ENCODE assay signal across 1 cellular context in the genomic region with DNA sequence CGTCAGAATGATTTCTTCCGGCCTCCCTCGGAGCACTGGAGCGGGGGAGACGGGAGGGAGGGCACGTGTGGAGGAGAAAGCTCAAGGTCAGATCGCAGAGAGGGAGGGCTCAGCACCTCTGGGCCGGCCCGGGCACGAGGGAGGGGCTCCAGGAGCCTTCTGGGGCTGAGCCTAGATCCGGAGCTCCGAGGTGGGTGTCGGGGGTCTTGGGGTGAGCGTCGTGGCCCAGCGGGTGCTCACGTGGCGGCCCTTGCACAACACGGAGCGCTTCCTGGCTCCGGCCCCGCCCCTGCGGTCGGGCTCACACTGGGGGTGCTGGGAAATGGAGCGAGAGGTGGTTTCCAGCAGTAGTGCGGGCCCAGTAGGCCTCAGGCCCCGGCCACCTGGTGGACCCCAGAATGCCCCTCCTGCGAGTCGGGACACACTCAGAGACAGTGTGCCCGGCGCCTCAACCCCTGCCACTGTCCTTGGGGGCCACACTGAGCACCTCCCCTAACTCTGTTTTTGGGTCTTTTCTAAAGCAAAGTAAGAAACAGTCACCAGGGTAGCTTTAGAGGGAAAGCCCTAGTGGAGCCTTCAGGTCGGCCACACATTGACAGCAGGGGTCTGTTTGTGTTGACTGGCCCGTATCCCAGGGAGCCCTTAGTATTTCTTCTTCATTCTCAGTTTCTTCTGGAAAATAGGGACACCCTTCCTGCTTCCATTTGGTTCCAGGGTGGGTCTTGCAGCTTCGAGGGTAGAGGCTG.
TF ChIP-seq lines count a peak whose summit lies in the region.

No MANE protein-coding gene starts in this region.

TF ChIP-seq in HepG2, 621 proteins besides CTCF, POLR2A, EP300 and RAD21 (continued from another document and continues in another):
- TF ChIP-seq, protein P1, sequence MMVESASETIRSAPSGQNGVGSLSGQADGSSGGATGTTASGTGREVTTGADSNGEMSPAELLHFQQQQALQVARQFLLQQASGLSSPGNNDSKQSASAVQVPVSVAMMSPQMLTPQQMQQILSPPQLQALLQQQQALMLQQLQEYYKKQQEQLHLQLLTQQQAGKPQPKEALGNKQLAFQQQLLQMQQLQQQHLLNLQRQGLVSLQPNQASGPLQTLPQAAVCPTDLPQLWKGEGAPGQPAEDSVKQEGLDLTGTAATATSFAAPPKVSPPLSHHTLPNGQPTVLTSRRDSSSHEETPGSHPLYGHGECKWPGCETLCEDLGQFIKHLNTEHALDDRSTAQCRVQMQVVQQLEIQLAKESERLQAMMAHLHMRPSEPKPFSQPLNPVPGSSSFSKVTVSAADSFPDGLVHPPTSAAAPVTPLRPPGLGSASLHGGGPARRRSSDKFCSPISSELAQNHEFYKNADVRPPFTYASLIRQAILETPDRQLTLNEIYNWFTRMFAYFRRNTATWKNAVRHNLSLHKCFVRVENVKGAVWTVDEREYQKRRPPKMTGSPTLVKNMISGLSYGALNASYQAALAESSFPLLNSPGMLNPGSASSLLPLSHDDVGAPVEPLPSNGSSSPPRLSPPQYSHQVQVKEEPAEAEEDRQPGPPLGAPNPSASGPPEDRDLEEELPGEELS (CRISPR knock-in tag; IDR thresholded peaks at IDR 0.05): 0 out of 2 replicates have a peak, but pooled peaks have one; percentile 46
- peak; percentile 28; the same call in 1 of the 2 replicates for TF ChIP-seq ZMYM3 (CRISPR knock-in tag; IDR thresholded peaks at IDR 0.05)
- TF ChIP-seq SP2 (CRISPR knock-in tag; IDR thresholded peaks at IDR 0.05): no peak
- no peak for TF ChIP-seq TP53 (CRISPR knock-in tag; conservative IDR thresholded peaks at IDR 0.05)
- no peak for TF ChIP-seq ATF7 (IDR thresholded peaks at IDR 0.05)
- TF ChIP-seq ATF7 (CRISPR knock-in tag; IDR thresholded peaks at IDR 0.05): no peak
- no peak for TF ChIP-seq NBN (conservative IDR thresholded peaks at IDR 0.05)
- TF ChIP-seq, protein P2, sequence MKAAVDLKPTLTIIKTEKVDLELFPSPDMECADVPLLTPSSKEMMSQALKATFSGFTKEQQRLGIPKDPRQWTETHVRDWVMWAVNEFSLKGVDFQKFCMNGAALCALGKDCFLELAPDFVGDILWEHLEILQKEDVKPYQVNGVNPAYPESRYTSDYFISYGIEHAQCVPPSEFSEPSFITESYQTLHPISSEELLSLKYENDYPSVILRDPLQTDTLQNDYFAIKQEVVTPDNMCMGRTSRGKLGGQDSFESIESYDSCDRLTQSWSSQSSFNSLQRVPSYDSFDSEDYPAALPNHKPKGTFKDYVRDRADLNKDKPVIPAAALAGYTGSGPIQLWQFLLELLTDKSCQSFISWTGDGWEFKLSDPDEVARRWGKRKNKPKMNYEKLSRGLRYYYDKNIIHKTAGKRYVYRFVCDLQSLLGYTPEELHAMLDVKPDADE (CRISPR knock-in tag; IDR thresholded peaks at IDR 0.05): peak; percentile 85; the same call in 1 of the 2 replicates
- TF ChIP-seq RORA (CRISPR knock-in tag; IDR thresholded peaks at IDR 0.05): no peak
- peak; percentile 59; the same call in 1 of the 2 replicates for TF ChIP-seq SIN3A (IDR thresholded peaks at IDR 0.05; ENCODE audit: borderline replicate concordance, low read depth, low read length)
- TF ChIP-seq SETDB1 (CRISPR knock-in tag; IDR thresholded peaks at IDR 0.05; ENCODE audit: borderline replicate concordance): no peak
- TF ChIP-seq MEF2D (CRISPR knock-in tag; IDR thresholded peaks at IDR 0.05): peak; percentile 53; the same call in 1 of the 2 replicates
- peak; percentile 30; the same call in 1 of the 2 replicates for TF ChIP-seq CHCHD3 (CRISPR knock-in tag; IDR thresholded peaks at IDR 0.05)
- TF ChIP-seq ZNF121 (CRISPR knock-in tag; IDR thresholded peaks at IDR 0.05): no peak
- TF ChIP-seq, protein P3, sequence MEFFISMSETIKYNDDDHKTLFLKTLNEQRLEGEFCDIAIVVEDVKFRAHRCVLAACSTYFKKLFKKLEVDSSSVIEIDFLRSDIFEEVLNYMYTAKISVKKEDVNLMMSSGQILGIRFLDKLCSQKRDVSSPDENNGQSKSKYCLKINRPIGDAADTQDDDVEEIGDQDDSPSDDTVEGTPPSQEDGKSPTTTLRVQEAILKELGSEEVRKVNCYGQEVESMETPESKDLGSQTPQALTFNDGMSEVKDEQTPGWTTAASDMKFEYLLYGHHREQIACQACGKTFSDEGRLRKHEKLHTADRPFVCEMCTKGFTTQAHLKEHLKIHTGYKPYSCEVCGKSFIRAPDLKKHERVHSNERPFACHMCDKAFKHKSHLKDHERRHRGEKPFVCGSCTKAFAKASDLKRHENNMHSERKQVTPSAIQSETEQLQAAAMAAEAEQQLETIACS (CRISPR knock-in tag; IDR thresholded peaks at IDR 0.05): peak; percentile 4
- TF ChIP-seq, protein P4, sequence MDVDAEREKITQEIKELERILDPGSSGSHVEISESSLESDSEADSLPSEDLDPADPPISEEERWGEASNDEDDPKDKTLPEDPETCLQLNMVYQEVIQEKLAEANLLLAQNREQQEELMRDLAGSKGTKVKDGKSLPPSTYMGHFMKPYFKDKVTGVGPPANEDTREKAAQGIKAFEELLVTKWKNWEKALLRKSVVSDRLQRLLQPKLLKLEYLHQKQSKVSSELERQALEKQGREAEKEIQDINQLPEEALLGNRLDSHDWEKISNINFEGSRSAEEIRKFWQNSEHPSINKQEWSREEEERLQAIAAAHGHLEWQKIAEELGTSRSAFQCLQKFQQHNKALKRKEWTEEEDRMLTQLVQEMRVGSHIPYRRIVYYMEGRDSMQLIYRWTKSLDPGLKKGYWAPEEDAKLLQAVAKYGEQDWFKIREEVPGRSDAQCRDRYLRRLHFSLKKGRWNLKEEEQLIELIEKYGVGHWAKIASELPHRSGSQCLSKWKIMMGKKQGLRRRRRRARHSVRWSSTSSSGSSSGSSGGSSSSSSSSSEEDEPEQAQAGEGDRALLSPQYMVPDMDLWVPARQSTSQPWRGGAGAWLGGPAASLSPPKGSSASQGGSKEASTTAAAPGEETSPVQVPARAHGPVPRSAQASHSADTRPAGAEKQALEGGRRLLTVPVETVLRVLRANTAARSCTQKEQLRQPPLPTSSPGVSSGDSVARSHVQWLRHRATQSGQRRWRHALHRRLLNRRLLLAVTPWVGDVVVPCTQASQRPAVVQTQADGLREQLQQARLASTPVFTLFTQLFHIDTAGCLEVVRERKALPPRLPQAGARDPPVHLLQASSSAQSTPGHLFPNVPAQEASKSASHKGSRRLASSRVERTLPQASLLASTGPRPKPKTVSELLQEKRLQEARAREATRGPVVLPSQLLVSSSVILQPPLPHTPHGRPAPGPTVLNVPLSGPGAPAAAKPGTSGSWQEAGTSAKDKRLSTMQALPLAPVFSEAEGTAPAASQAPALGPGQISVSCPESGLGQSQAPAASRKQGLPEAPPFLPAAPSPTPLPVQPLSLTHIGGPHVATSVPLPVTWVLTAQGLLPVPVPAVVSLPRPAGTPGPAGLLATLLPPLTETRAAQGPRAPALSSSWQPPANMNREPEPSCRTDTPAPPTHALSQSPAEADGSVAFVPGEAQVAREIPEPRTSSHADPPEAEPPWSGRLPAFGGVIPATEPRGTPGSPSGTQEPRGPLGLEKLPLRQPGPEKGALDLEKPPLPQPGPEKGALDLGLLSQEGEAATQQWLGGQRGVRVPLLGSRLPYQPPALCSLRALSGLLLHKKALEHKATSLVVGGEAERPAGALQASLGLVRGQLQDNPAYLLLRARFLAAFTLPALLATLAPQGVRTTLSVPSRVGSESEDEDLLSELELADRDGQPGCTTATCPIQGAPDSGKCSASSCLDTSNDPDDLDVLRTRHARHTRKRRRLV (CRISPR knock-in tag; IDR thresholded peaks at IDR 0.05): peak; percentile 71
- TF ChIP-seq MAZ (IDR thresholded peaks at IDR 0.05; ENCODE audit: borderline replicate concordance, low read depth, low read length): no peak; the same call in 1 of the 2 replicates
- TF ChIP-seq MAZ (CRISPR knock-in tag; IDR thresholded peaks at IDR 0.05; ENCODE audit: low read depth): 0 out of 2 replicates have a peak, but pooled peaks have one; percentile 58
- TF ChIP-seq ATRX (CRISPR knock-in tag; IDR thresholded peaks at IDR 0.05; ENCODE audit: borderline replicate concordance): no peak
- TF ChIP-seq ZNF501 (CRISPR knock-in tag; IDR thresholded peaks at IDR 0.05): peak; percentile 27; the same call in 1 of the 2 replicates
- TF ChIP-seq SMAD1 (CRISPR knock-in tag; IDR thresholded peaks at IDR 0.05; ENCODE audit: borderline replicate concordance, low read depth): peak; percentile 69; the same call in 1 of the 2 replicates
- no peak for TF ChIP-seq NFIB (CRISPR knock-in tag; IDR thresholded peaks at IDR 0.05; ENCODE audit: borderline replicate concordance)
- TF ChIP-seq MXI1 (IDR thresholded peaks at IDR 0.05; ENCODE audit: borderline replicate concordance, low read depth, low read length): peak; percentile 61; the same call in 1 of the 3 replicates
- peak; percentile 47; the same call in 1 of the 2 replicates for TF ChIP-seq HOXD1 (CRISPR knock-in tag; IDR thresholded peaks at IDR 0.05)
- TF ChIP-seq, protein P5, sequence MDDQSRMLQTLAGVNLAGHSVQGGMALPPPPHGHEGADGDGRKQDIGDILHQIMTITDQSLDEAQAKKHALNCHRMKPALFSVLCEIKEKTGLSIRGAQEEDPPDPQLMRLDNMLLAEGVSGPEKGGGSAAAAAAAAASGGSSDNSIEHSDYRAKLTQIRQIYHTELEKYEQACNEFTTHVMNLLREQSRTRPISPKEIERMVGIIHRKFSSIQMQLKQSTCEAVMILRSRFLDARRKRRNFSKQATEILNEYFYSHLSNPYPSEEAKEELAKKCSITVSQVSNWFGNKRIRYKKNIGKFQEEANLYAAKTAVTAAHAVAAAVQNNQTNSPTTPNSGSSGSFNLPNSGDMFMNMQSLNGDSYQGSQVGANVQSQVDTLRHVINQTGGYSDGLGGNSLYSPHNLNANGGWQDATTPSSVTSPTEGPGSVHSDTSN (CRISPR knock-in tag; IDR thresholded peaks at IDR 0.05; ENCODE audit: borderline replicate concordance): no peak
- TF ChIP-seq ZNF326 (CRISPR knock-in tag; IDR thresholded peaks at IDR 0.05; ENCODE audit: borderline replicate concordance): no peak
- TF ChIP-seq, protein P6, sequence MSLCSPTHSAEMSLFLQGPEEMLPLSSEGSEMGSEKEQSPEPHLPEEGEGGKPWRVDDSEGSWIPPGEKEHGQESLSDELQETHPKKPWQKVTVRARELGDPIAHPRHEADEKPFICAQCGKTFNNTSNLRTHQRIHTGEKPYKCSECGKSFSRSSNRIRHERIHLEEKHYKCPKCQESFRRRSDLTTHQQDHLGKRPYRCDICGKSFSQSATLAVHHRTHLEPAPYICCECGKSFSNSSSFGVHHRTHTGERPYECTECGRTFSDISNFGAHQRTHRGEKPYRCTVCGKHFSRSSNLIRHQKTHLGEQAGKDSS (CRISPR knock-in tag; IDR thresholded peaks at IDR 0.05; ENCODE audit: borderline replicate concordance, low read depth): no peak; the same call in 1 of the 2 replicates
- no peak for TF ChIP-seq DR1 (CRISPR knock-in tag; IDR thresholded peaks at IDR 0.05)
- TF ChIP-seq, protein P7, sequence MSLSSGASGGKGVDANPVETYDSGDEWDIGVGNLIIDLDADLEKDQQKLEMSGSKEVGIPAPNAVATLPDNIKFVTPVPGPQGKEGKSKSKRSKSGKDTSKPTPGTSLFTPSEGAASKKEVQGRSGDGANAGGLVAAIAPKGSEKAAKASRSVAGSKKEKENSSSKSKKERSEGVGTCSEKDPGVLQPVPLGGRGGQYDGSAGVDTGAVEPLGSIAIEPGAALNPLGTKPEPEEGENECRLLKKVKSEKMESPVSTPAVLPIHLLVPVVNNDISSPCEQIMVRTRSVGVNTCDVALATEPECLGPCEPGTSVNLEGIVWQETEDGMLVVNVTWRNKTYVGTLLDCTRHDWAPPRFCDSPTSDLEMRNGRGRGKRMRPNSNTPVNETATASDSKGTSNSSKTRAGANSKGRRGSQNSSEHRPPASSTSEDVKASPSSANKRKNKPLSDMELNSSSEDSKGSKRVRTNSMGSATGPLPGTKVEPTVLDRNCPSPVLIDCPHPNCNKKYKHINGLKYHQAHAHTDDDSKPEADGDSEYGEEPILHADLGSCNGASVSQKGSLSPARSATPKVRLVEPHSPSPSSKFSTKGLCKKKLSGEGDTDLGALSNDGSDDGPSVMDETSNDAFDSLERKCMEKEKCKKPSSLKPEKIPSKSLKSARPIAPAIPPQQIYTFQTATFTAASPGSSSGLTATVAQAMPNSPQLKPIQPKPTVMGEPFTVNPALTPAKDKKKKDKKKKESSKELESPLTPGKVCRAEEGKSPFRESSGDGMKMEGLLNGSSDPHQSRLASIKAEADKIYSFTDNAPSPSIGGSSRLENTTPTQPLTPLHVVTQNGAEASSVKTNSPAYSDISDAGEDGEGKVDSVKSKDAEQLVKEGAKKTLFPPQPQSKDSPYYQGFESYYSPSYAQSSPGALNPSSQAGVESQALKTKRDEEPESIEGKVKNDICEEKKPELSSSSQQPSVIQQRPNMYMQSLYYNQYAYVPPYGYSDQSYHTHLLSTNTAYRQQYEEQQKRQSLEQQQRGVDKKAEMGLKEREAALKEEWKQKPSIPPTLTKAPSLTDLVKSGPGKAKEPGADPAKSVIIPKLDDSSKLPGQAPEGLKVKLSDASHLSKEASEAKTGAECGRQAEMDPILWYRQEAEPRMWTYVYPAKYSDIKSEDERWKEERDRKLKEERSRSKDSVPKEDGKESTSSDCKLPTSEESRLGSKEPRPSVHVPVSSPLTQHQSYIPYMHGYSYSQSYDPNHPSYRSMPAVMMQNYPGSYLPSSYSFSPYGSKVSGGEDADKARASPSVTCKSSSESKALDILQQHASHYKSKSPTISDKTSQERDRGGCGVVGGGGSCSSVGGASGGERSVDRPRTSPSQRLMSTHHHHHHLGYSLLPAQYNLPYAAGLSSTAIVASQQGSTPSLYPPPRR (CRISPR knock-in tag; IDR thresholded peaks at IDR 0.05; ENCODE audit: borderline replicate concordance): 0 out of 2 replicates have a peak, but pooled peaks have one; percentile 64
- TF ChIP-seq, protein P8, sequence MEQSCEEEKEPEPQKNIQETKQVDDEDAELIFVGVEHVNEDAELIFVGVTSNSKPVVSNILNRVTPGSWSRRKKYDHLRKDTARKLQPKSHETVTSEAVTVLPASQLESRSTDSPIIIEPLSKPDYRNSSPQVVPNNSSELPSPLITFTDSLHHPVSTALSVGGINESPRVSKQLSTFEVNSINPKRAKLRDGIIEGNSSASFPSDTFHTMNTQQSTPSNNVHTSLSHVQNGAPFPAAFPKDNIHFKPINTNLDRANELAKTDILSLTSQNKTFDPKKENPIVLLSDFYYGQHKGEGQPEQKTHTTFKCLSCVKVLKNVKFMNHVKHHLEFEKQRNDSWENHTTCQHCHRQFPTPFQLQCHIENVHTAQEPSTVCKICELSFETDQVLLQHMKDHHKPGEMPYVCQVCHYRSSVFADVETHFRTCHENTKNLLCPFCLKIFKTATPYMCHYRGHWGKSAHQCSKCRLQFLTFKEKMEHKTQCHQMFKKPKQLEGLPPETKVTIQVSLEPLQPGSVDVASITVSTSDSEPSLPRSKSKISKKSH (CRISPR knock-in tag; IDR thresholded peaks at IDR 0.05; ENCODE audit: borderline replicate concordance): peak; percentile 93
- TF ChIP-seq ZNF530 (CRISPR knock-in tag; IDR thresholded peaks at IDR 0.05; ENCODE audit: low read depth): peak; percentile 55; the same call in 1 of the 2 replicates
- peak; percentile 83 for TF ChIP-seq GABPB1 (CRISPR knock-in tag; IDR thresholded peaks at IDR 0.05)
- peak; percentile 63; the same call in 1 of the 2 replicates for TF ChIP-seq EED (CRISPR knock-in tag; IDR thresholded peaks at IDR 0.05)
- peak; percentile 86 for TF ChIP-seq SPEN (CRISPR knock-in tag; IDR thresholded peaks at IDR 0.05; ENCODE audit: low read depth)
- TF ChIP-seq ZNF75D (CRISPR knock-in tag; IDR thresholded peaks at IDR 0.05; ENCODE audit: borderline replicate concordance): no peak
- no peak for TF ChIP-seq ZNF207 (IDR thresholded peaks at IDR 0.05; ENCODE audit: borderline replicate concordance)
- TF ChIP-seq CBX5 (CRISPR knock-in tag; IDR thresholded peaks at IDR 0.05; ENCODE audit: borderline replicate concordance): peak; percentile 46; the same call in 1 of the 2 replicates
- TF ChIP-seq ZNF430 (CRISPR knock-in tag; IDR thresholded peaks at IDR 0.05): no peak; the same call in 1 of the 2 replicates
- no peak for TF ChIP-seq KDM5A (IDR thresholded peaks at IDR 0.05; ENCODE audit: borderline replicate concordance, low read length)
- TF ChIP-seq ZNF891 (CRISPR knock-in tag; IDR thresholded peaks at IDR 0.05): 0 out of 2 replicates have a peak, but pooled peaks have one; percentile 31
- TF ChIP-seq CENPT (CRISPR knock-in tag; IDR thresholded peaks at IDR 0.05; ENCODE audit: low read depth): no peak
